22 cellular contexts compared by ENCODE assay signal in genomic region chr5:148209151-148209550, GRCh38. TPM values are rescaled to one million over a fixed set of nuclear protein-coding genes. Genes with fewer than 3 reads are reported as not detected.
"Had no signal": no experiment of that assay in that cellular context is flagged by ENCODE, and none has a peak within 500 bp of the region (broad histone marks: within the 10 kb centered on the region; RNA-seq: fewer than 3 reads in every experiment).

No MANE protein-coding gene starts in this region.

- H3K36me3 Mint-ChIP-seq: activated naive CD8-positive, alpha-beta T cell treated with anti-CD3 and anti-CD28 coated beads, Interleukin-2, amount 10 ng/mL, durations not matched to agents 7 days and 5 days; memory B cell; natural killer cell; stimulated activated memory B cell treated with anti-CD40 and anti-IgM and Interleukin-4, amounts not matched to agents 10 μg/mL and 1 μg/mL and 100 μg/mL, for 72 hours; type B pancreatic cell had no signal

- H3K4me1 Mint-ChIP-seq: activated CD4-positive, alpha-beta memory T cell treated with anti-CD3 and anti-CD28 coated beads, Interleukin-2, amount 10 ng/mL, durations not matched to agents 7 days and 5 days; activated naive CD8-positive, alpha-beta T cell treated with anti-CD3 and anti-CD28 coated beads, Interleukin-2, amount 10 ng/mL, durations not matched to agents 7 days and 5 days; memory B cell; natural killer cell; stimulated activated memory B cell treated with anti-CD40 and anti-IgM and Interleukin-4, amounts not matched to agents 10 μg/mL and 1 μg/mL and 100 μg/mL, for 72 hours had no signal

- H3K4me3 Mint-ChIP-seq: activated CD4-positive, alpha-beta memory T cell treated with anti-CD3 and anti-CD28 coated beads, Interleukin-2, amount 10 ng/mL, durations not matched to agents 7 days and 5 days; activated naive CD8-positive, alpha-beta T cell treated with anti-CD3 and anti-CD28 coated beads, Interleukin-2, amount 10 ng/mL, durations not matched to agents 7 days and 5 days; memory B cell; natural killer cell; stimulated activated memory B cell treated with anti-CD40 and anti-IgM and Interleukin-4, amounts not matched to agents 10 μg/mL and 1 μg/mL and 100 μg/mL, for 72 hours; type B pancreatic cell had no signal

- H3K27me3 Mint-ChIP-seq: activated CD4-positive, alpha-beta memory T cell treated with anti-CD3 and anti-CD28 coated beads, Interleukin-2, amount 10 ng/mL, durations not matched to agents 7 days and 5 days; stimulated activated memory B cell treated with anti-CD40 and anti-IgM and Interleukin-4, amounts not matched to agents 10 μg/mL and 1 μg/mL and 100 μg/mL, for 72 hours; type B pancreatic cell had no signal

- H3K27ac Mint-ChIP-seq: activated CD4-positive, alpha-beta memory T cell treated with anti-CD3 and anti-CD28 coated beads, Interleukin-2, amount 10 ng/mL, durations not matched to agents 7 days and 5 days; activated naive CD8-positive, alpha-beta T cell treated with anti-CD3 and anti-CD28 coated beads, Interleukin-2, amount 10 ng/mL, durations not matched to agents 7 days and 5 days; memory B cell; natural killer cell; progenitor cell of endocrine pancreas; stimulated activated memory B cell treated with anti-CD40 and anti-IgM and Interleukin-4, amounts not matched to agents 10 μg/mL and 1 μg/mL and 100 μg/mL, for 72 hours; type B pancreatic cell had no signal

- ATAC-seq: esophagus mucosa; left lobe of liver; natural killer cell; right cardiac atrium; stimulated activated memory B cell treated with anti-CD40 and anti-IgM and Interleukin-4, amounts not matched to agents 10 μg/mL and 1 μg/mL and 100 μg/mL, for 72 hours had no signal

- H3K9me3 Mint-ChIP-seq: activated CD4-positive, alpha-beta memory T cell treated with anti-CD3 and anti-CD28 coated beads, Interleukin-2, amount 10 ng/mL, durations not matched to agents 7 days and 5 days; activated naive CD8-positive, alpha-beta T cell treated with anti-CD3 and anti-CD28 coated beads, Interleukin-2, amount 10 ng/mL, durations not matched to agents 7 days and 5 days; memory B cell; stimulated activated memory B cell treated with anti-CD40 and anti-IgM and Interleukin-4, amounts not matched to agents 10 μg/mL and 1 μg/mL and 100 μg/mL, for 72 hours; type B pancreatic cell had no signal

- DNase-seq: activated CD4-positive, alpha-beta memory T cell treated with anti-CD3 and anti-CD28 coated beads, Interleukin-2, amount 10 ng/mL, durations not matched to agents 7 days and 5 days; activated CD4-positive, alpha-beta T cell treated with anti-CD3 and anti-CD28 coated beads for 1 hour; activated gamma-delta T cell; activated naive CD8-positive, alpha-beta T cell treated with anti-CD3 and anti-CD28 coated beads, Interleukin-2, amount 10 ng/mL, durations not matched to agents 7 days and 5 days; activated T-cell treated with anti-CD3 and anti-CD28 coated beads, Interleukin-2, amount 50 U/mL, for 48 hours; aorta; glutamatergic neuron; natural killer cell; right cardiac atrium; spleen; stimulated activated CD4-positive, alpha-beta T cell treated with anti-CD3 and anti-CD28 coated beads, Interleukin-1b, Interleukin-23, amount 100 ng/mL, for 48 hours had no signal

RNA-seq across cellular contexts. Expression of gene SPINK6, which starts 6.3 kb away (rescaled TPM):
- total RNA-seq: activated CD4-positive, alpha-beta memory T cell treated with anti-CD3 and anti-CD28 coated beads, Interleukin-2, amount 10 ng/mL, durations not matched to agents 7 days and 5 days; activated naive CD8-positive, alpha-beta T cell treated with anti-CD3 and anti-CD28 coated beads, Interleukin-2, amount 10 ng/mL, durations not matched to agents 7 days and 5 days; aorta; breast epithelium; cerebellum; dermis microvascular lymphatic vessel endothelial cell; fibroblast of villous mesenchyme; left lobe of liver; mucosa of gallbladder; natural killer cell; progenitor cell of endocrine pancreas; right cardiac atrium; spleen had no signal
- polyA plus RNA-seq: aorta, right cardiac atrium, spleen had no signal

RNA-seq across cellular contexts. Expression of gene MARCOL, which starts 29.2 kb away (rescaled TPM):
- total RNA-seq: activated CD4-positive, alpha-beta memory T cell treated with anti-CD3 and anti-CD28 coated beads, Interleukin-2, amount 10 ng/mL, durations not matched to agents 7 days and 5 days; activated naive CD8-positive, alpha-beta T cell treated with anti-CD3 and anti-CD28 coated beads, Interleukin-2, amount 10 ng/mL, durations not matched to agents 7 days and 5 days; aorta; breast epithelium; cerebellum; dermis microvascular lymphatic vessel endothelial cell; esophagus mucosa; fibroblast of villous mesenchyme; left lobe of liver; mucosa of gallbladder; natural killer cell; progenitor cell of endocrine pancreas; right cardiac atrium; spleen had no signal
- polyA plus RNA-seq: aorta, right cardiac atrium, spleen had no signal

RNA-seq across cellular contexts. Expression of gene SPINK14, which starts 40.8 kb away (rescaled TPM):
- total RNA-seq: activated CD4-positive, alpha-beta memory T cell treated with anti-CD3 and anti-CD28 coated beads, Interleukin-2, amount 10 ng/mL, durations not matched to agents 7 days and 5 days; activated naive CD8-positive, alpha-beta T cell treated with anti-CD3 and anti-CD28 coated beads, Interleukin-2, amount 10 ng/mL, durations not matched to agents 7 days and 5 days; aorta; breast epithelium; cerebellum; dermis microvascular lymphatic vessel endothelial cell; esophagus mucosa; fibroblast of villous mesenchyme; left lobe of liver; mucosa of gallbladder; natural killer cell; progenitor cell of endocrine pancreas; right cardiac atrium; spleen had no signal
- polyA plus RNA-seq: aorta, right cardiac atrium, spleen had no signal

RNA-seq across cellular contexts. Expression of gene SPINK13, which starts 59.4 kb away (rescaled TPM):
- total RNA-seq: activated CD4-positive, alpha-beta memory T cell treated with anti-CD3 and anti-CD28 coated beads, Interleukin-2, amount 10 ng/mL, durations not matched to agents 7 days and 5 days; activated naive CD8-positive, alpha-beta T cell treated with anti-CD3 and anti-CD28 coated beads, Interleukin-2, amount 10 ng/mL, durations not matched to agents 7 days and 5 days; aorta; cerebellum; dermis microvascular lymphatic vessel endothelial cell; esophagus mucosa; fibroblast of villous mesenchyme; left lobe of liver; mucosa of gallbladder; natural killer cell; progenitor cell of endocrine pancreas; right cardiac atrium; spleen had no signal
- polyA plus RNA-seq: aorta, spleen had no signal
